In the genomic region with DNA sequence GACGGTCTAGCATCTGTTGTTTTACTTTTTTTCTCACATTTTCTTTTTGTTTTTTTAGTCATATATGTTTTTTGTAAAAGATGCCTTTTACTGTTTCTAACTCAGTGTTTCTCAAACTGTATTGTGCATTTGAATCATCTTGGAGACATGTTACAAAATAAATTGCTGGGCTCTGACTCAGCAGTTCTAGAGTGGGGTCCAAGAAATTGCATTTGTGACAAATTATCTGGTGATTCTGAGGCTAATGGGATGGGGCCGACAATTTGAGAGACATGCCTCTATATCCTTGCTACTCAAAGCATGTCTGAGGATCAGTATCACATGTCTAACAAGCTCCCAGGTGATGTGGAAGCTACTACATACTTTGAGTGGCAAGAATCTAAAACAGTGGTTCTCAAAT, we compare ENCODE assay signal across 1 cellular context.
A peak's percentile ranks its signal among the peaks of the same experiment; 100 is the strongest.
TF ChIP-seq lines count a peak whose summit lies in the region.

No MANE protein-coding gene starts in this region.

TF ChIP-seq in HepG2, 621 proteins besides CTCF, POLR2A, EP300 and RAD21 (continued from another document):
- TF ChIP-seq ZNF280B (CRISPR knock-in tag; IDR thresholded peaks at IDR 0.05; ENCODE audit: borderline replicate concordance) (no peak), MAFK (conservative IDR thresholded peaks at IDR 0.05 in 1 of 2, IDR thresholded peaks at IDR 0.05 in 1 of 2; ENCODE audit: low read length in 2 of 2) (peak; percentile 42 to 69)
- TF ChIP-seq, protein P1, sequence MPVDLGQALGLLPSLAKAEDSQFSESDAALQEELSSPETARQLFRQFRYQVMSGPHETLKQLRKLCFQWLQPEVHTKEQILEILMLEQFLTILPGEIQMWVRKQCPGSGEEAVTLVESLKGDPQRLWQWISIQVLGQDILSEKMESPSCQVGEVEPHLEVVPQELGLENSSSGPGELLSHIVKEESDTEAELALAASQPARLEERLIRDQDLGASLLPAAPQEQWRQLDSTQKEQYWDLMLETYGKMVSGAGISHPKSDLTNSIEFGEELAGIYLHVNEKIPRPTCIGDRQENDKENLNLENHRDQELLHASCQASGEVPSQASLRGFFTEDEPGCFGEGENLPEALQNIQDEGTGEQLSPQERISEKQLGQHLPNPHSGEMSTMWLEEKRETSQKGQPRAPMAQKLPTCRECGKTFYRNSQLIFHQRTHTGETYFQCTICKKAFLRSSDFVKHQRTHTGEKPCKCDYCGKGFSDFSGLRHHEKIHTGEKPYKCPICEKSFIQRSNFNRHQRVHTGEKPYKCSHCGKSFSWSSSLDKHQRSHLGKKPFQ (CRISPR knock-in tag; IDR thresholded peaks at IDR 0.05; ENCODE audit: insufficient replicate concordance), result no peak
